Comparison of ENCODE assay signal across 1 cellular context in genomic region chr3:183845090-183845489, GRCh38.
TF ChIP-seq lines count a peak whose summit lies in the region.

No MANE protein-coding gene starts in this region.

TF ChIP-seq in HCT116, 20 proteins besides CTCF, POLR2A, EP300 and RAD21 (continued from another document):
- TF ChIP-seq FOSL1 (IDR thresholded peaks at IDR 0.05; ENCODE audit: low read depth): no peak
- no peak for TF ChIP-seq SP1 (IDR thresholded peaks at IDR 0.05; ENCODE audit: low read depth)
- TF ChIP-seq ZFX (IDR thresholded peaks at IDR 0.05): no peak
- no peak for TF ChIP-seq EZH2phosphoT487 (IDR thresholded peaks at IDR 0.05; ENCODE audit: borderline replicate concordance)
- no peak for TF ChIP-seq EZH2 (IDR thresholded peaks at IDR 0.05)
- TF ChIP-seq YY1 (IDR thresholded peaks at IDR 0.05; ENCODE audit: extremely low read depth, insufficient replicate concordance, low read depth, low read length): no peak
- TF ChIP-seq CEBPB (IDR thresholded peaks at IDR 0.05; ENCODE audit: low read depth): no peak
- TF ChIP-seq JUND (IDR thresholded peaks at IDR 0.05): no peak
